Comparison of ENCODE assay signal across 8 cellular contexts in genomic region chr11:18321991-18322711, GRCh38. TPM values are rescaled to one million over a fixed set of nuclear protein-coding genes. Genes with fewer than 3 reads are reported as not detected.
DNase-seq lines count a peak whose midpoint lies in the region; ATAC-seq and TF ChIP-seq lines count a peak whose summit lies in the region.

Gene GTF2H1, plus strand, starts transcription at chr11:18322567. Its CDS starts 10,508 bp downstream, at chr11:18333075.
Gene HPS5, minus strand, starts transcription at chr11:18322140. Its CDS starts 4,282 bp downstream, at chr11:18317858.

- H3K9ac ChIP-seq in BLaER1 treated with 17β-estradiol and CSF1 and Interleukin-3, amounts not matched to agents 10 nM and 100 nM: peak within 1 kb of the TSS; percentile 88 to 99 (median 96)

- H4K20me1 ChIP-seq in BLaER1 treated with 17β-estradiol and CSF1 and Interleukin-3, amounts not matched to agents 10 nM and 100 nM: peaks cover 0 to 50% (median 19%) of the 10 kb centered on the region in 11 experiments; a peak in 13 of 22 replicates

- peak within 1 kb of the TSS; percentile 70 to 84 (median 80) for H3K4me3 ChIP-seq in BLaER1 treated with 17β-estradiol and CSF1 and Interleukin-3, amounts not matched to agents 10 nM and 100 nM
- peak within 1 kb of the TSS; percentile 60 to 95 for H3K4me3 ChIP-seq in left lung

- H3K27me3 ChIP-seq in BLaER1 treated with 17β-estradiol and CSF1 and Interleukin-3, amounts not matched to agents 10 nM and 100 nM: no peaks in the 10 kb centered on the region
- H3K27me3 ChIP-seq in left lung: no peaks in the 10 kb centered on the region

- H3K9me3 ChIP-seq in BLaER1 treated with 17β-estradiol and CSF1 and Interleukin-3, amounts not matched to agents 10 nM and 100 nM (replicated peaks in 1 of 11): no peaks in the 10 kb centered on the region
- no peaks in the 10 kb centered on the region for H3K9me3 ChIP-seq in left lung

- peaks cover 30 to 62% (median 36%) of the 10 kb centered on the region in 11 experiments; a peak in 21 of 22 replicates for H3K36me3 ChIP-seq in BLaER1 treated with 17β-estradiol and CSF1 and Interleukin-3, amounts not matched to agents 10 nM and 100 nM
- H3K36me3 ChIP-seq in left lung: peaks cover 0 to 18% of the 10 kb centered on the region in 2 donors

- peaks cover 38 to 67% (median 55%) of the 10 kb centered on the region in 10 experiments for H3K4me1 ChIP-seq in BLaER1 treated with 17β-estradiol and CSF1 and Interleukin-3, amounts not matched to agents 10 nM and 100 nM
- H3K4me1 ChIP-seq in left lung: peaks cover 30 to 62% of the 10 kb centered on the region in 2 donors

- H3K27me3 Mint-ChIP-seq in dendritic cell treated with granulocyte-macrophage colony-stimulating factor and Interleukin-4, amounts not matched to agents 40 ng/mL and 50 ng/mL, for 4 days: no peaks in the 10 kb centered on the region

- peak within 1 kb of the TSS; percentile 78 to 98 (median 94) for H3K4me2 ChIP-seq in BLaER1 treated with 17β-estradiol and CSF1 and Interleukin-3, amounts not matched to agents 10 nM and 100 nM

- H3K9me3 Mint-ChIP-seq in dendritic cell treated with granulocyte-macrophage colony-stimulating factor and Interleukin-4, amounts not matched to agents 40 ng/mL and 50 ng/mL, for 4 days: no peaks in the 10 kb centered on the region

- DNase-seq in NCI-H748 (lab: John Stamatoyannopoulos, UW; ENCODE audit: unreplicated experiment): peak; percentile 98
- peak; percentile 87 to 95 for DNase-seq in activated CD4-positive, alpha-beta T cell treated with anti-CD3 and anti-CD28 coated beads, Interleukin-2, amount 50 U/mL, for 24 hours (ENCODE audit: low read depth in 1 of 2, low spot score in 1 of 2)
- DNase-seq in left lung: peak; percentile 95 to 98
- peak; percentile 86 to 90 for DNase-seq in stimulated activated CD4-positive, alpha-beta T cell treated with anti-CD3 and anti-CD28 coated beads, Interleukin-2, amount 100 ng/mL, for 48 hours

- H3K4me3 Mint-ChIP-seq in dendritic cell treated with granulocyte-macrophage colony-stimulating factor and Interleukin-4, amounts not matched to agents 40 ng/mL and 50 ng/mL, for 4 days: peak within 1 kb of the TSS; percentile 92

- H3K4me1 Mint-ChIP-seq in dendritic cell treated with granulocyte-macrophage colony-stimulating factor and Interleukin-4, amounts not matched to agents 40 ng/mL and 50 ng/mL, for 4 days (ENCODE audit: low read depth): peaks cover 71% of the 10 kb centered on the region

- H3K27ac Mint-ChIP-seq in dendritic cell treated with granulocyte-macrophage colony-stimulating factor and Interleukin-4, amounts not matched to agents 40 ng/mL and 50 ng/mL, for 4 days: peak within 1 kb of the TSS; percentile 98

- H3K27ac ChIP-seq in BLaER1 treated with 17β-estradiol and CSF1 and Interleukin-3, amounts not matched to agents 10 nM and 100 nM: peak within 1 kb of the TSS; percentile 93 to 99 (median 98)
- peak within 1 kb of the TSS; percentile 96 to 98 for H3K27ac ChIP-seq in left lung

- peak; percentile 78 for ATAC-seq in GM19351 (IDR thresholded peaks at IDR 0.05; ENCODE audit: unreplicated experiment)
- ATAC-seq in HG03521 (IDR thresholded peaks at IDR 0.05; ENCODE audit: unreplicated experiment): peak; percentile 83
- peak; percentile 96 for ATAC-seq in left lung

- peaks cover 88% of the 10 kb centered on the region for H3K36me3 Mint-ChIP-seq in dendritic cell treated with granulocyte-macrophage colony-stimulating factor and Interleukin-4, amounts not matched to agents 40 ng/mL and 50 ng/mL, for 4 days (ENCODE audit: low read depth)

- no peak for TF ChIP-seq CTCF in left lung (IDR thresholded peaks at IDR 0.05)

- intact Hi-C loops in dendritic cell treated with granulocyte-macrophage colony-stimulating factor and Interleukin-4, amounts not matched to agents 40 ng/mL and 50 ng/mL, for 4 days (cut with micrococcal nuclease): loop anchor here (1.0 to 5.0 kb wide), 5 partner anchors 9 to 310 kb away; partner anchors contain the start of genes LDHA and SPTY2D1
- intact Hi-C loops in left lung (cut with DNase I): no loop called here

RNA-seq across cellular contexts. Expression of gene GTF2H1, which starts in this region (rescaled TPM):
- 10 to 100 TPM; 30.6 to 41.3 TPM for total RNA-seq in left lung

RNA-seq across cellular contexts. Expression of gene HPS5, which starts in this region (rescaled TPM):
- 10 to 100 TPM; 23.8 to 25.3 TPM for total RNA-seq in left lung

Comparison
In these comparisons a context has a peak if more than half of its experiments do, and no peak if none do; other contexts are left out.
1. Peak in every context shown above with its lines: DNase-seq, ATAC-seq, H3K4me3 ChIP-seq and H3K27ac ChIP-seq.